Comparison of ENCODE assay signal across 8 cellular contexts in genomic region chr2:28407131-28407975, GRCh38. TPM values are rescaled to one million over a fixed set of nuclear protein-coding genes. Genes with fewer than 3 reads are reported as not detected.
DNase-seq lines count a peak whose midpoint lies in the region; ATAC-seq, FAIRE-seq and TF ChIP-seq lines count a peak whose summit lies in the region.

No MANE protein-coding gene starts in this region.

- ATAC-seq in activated CD4-positive, alpha-beta T cell treated with anti-CD3 and anti-CD28 coated beads for 36 hours: no peak
- ATAC-seq in right lobe of liver (peak; percentile 16 to 56 (median 38)), thoracic aorta (ENCODE audit: insufficient number of reproducible peaks, low FRiP score, low read depth) (no peak), GM21737 (IDR thresholded peaks at IDR 0.05; ENCODE audit: unreplicated experiment) (no peak)

- no peak for TF ChIP-seq POLR2A in right lobe of liver (IDR thresholded peaks at IDR 0.05)
- TF ChIP-seq POLR2A in H54 (IDR thresholded peaks at IDR 0.05; ENCODE audit: low read depth, low read length): no peak

- intact Hi-C loops in activated CD4-positive, alpha-beta T cell treated with anti-CD3 and anti-CD28 coated beads for 36 hours (cut with DNase I, micrococcal nuclease): no loop called here
- intact Hi-C loops in MCF 10A (cut with micrococcal nuclease): loop anchor here (2.0 to 5.0 kb wide), 2 partner anchors 45 to 345 kb away; partner anchors contain the start of gene PPP1CB
- intact Hi-C loops in right lobe of liver (cut with DNase I): loop anchor here in 1 of 2 donors (10.0 kb wide), 1 partner anchor 683 kb away; no protein-coding TSS in a partner anchor
- intact Hi-C loops in A673 (cut with micrococcal nuclease; ENCODE audit: unreplicated experiment): no loop called here

- peaks cover 87% of the 10 kb centered on the region for H3K4me1 Mint-ChIP-seq in activated CD4-positive, alpha-beta T cell treated with anti-CD3 and anti-CD28 coated beads for 36 hours
- peaks cover 32% of the 10 kb centered on the region for H3K4me1 Mint-ChIP-seq in MCF 10A (ENCODE audit: insufficient read depth, unreplicated experiment)

- no peak overlapping the region for H3K4me3 ChIP-seq in right lobe of liver
- H3K4me3 ChIP-seq in thoracic aorta: no peak overlapping the region
- H3K4me3 ChIP-seq in A673 (ENCODE audit: low read depth, low read length, poor library complexity, severe bottlenecking): no peak overlapping the region

- CTCF ChIA-PET in activated CD4-positive, alpha-beta T cell treated with anti-CD3 and anti-CD28 coated beads for 36 hours (lab: Charles Lee): interaction anchor here (0.5 to 2.1 kb wide), 6 partner anchors 14 to 854 kb away, joined by 3 to 6 read pairs (median 3); partner anchors contain the start of gene FOSL2
- CTCF ChIA-PET in MCF 10A (lab: Yijun Ruan, JAX) (interaction anchor here (0.9 to 1.0 kb wide), 3 partner anchors 45 to 724 kb away, joined by 3 to 5 read pairs (median 5); no protein-coding TSS in a partner anchor), A673 (lab: Charles Lee) (no interaction called here)

- no peak for DNase-seq in activated CD4-positive, alpha-beta T cell treated with anti-CD3 and anti-CD28 coated beads for 36 hours
- no peak for DNase-seq in activated CD4-positive, alpha-beta T cell treated with anti-CD3 and anti-CD28 coated beads, Interleukin-2, amount 50 U/mL, for 48 hours
- no peak for DNase-seq in MCF 10A (ENCODE audit: unreplicated experiment)
- peak in 1 of 3 donors; percentile 42 for DNase-seq in right lobe of liver
- no peak for DNase-seq in thoracic aorta (ENCODE audit: low spot score)
- DNase-seq in H54 (ENCODE audit: insufficient read length, low spot score): no peak
- no peak for DNase-seq in A673 (ENCODE audit: low spot score)

- FAIRE-seq in H54 (lab: Jason Lieb, UNC): no peak

- BruUV-seq in MCF 10A (replicated peaks; lab: Mats Ljungman, UMichigan): no TSS peak
- no TSS peak for BruUV-seq in A673 (replicated peaks; lab: Mats Ljungman, UMichigan)

- no peaks in the 10 kb centered on the region for H3K27me3 Mint-ChIP-seq in activated CD4-positive, alpha-beta T cell treated with anti-CD3 and anti-CD28 coated beads for 36 hours
- no peaks in the 10 kb centered on the region for H3K27me3 Mint-ChIP-seq in MCF 10A (ENCODE audit: insufficient read depth, unreplicated experiment)

- 55% methylated on average over 3 of the region's 8 CpGs for WGBS in right lobe of liver (ENCODE audit: insufficient coverage, low coverage, low lambda C conversion rate, missing lambda C conversion rate)

- H3K4me3 Mint-ChIP-seq in activated CD4-positive, alpha-beta T cell treated with anti-CD3 and anti-CD28 coated beads for 36 hours: peak overlapping the region; percentile 23
- no peak overlapping the region for H3K4me3 Mint-ChIP-seq in MCF 10A (ENCODE audit: unreplicated experiment)

- POLR2A ChIA-PET in activated CD4-positive, alpha-beta T cell treated with anti-CD3 and anti-CD28 coated beads for 36 hours (lab: Charles Lee): interaction anchor here (0.6 to 0.8 kb wide), 4 partner anchors 15 to 1739 kb away, joined by 3 to 8 read pairs (median 3); partner anchors contain the start of gene FOSL2
- POLR2A ChIA-PET in MCF 10A (lab: Yijun Ruan, JAX) (interaction anchor here (0.6 to 5.5 kb wide), 16 partner anchors 10 to 1856 kb away, joined by 3 to 53 read pairs (median 4); partner anchors contain the start of gene FOSL2), A673 (lab: Charles Lee; ENCODE audit: low non-redundant PET) (no interaction called here)

- no peaks in the 10 kb centered on the region for H3K27me3 ChIP-seq in right lobe of liver
- H3K27me3 ChIP-seq in thoracic aorta (replicated peaks; ENCODE audit: insufficient read depth): no peaks in the 10 kb centered on the region
- H3K27me3 ChIP-seq in A673 (replicated peaks; ENCODE audit: insufficient read depth, low read depth, low read length, poor library complexity): no peaks in the 10 kb centered on the region

- H3K9me3 Mint-ChIP-seq in activated CD4-positive, alpha-beta T cell treated with anti-CD3 and anti-CD28 coated beads for 36 hours (ENCODE audit: low read depth): no peaks in the 10 kb centered on the region
- no peaks in the 10 kb centered on the region for H3K9me3 Mint-ChIP-seq in MCF 10A (ENCODE audit: unreplicated experiment)

- H3K27ac Mint-ChIP-seq in activated CD4-positive, alpha-beta T cell treated with anti-CD3 and anti-CD28 coated beads for 36 hours: peak overlapping the region; percentile 86
- H3K27ac Mint-ChIP-seq in MCF 10A (ENCODE audit: low read depth, unreplicated experiment): peak overlapping the region; percentile 85

- H3K36me3 ChIP-seq in right lobe of liver (peaks cover 34 to 62% (median 49%) of the 10 kb centered on the region in 4 donors), thoracic aorta (peaks cover 86% of the 10 kb centered on the region), A673 (ENCODE audit: insufficient read depth, low read length, poor library complexity, severe bottlenecking) (no peaks in the 10 kb centered on the region)

- H3K27ac ChIP-seq in right lobe of liver (peak overlapping the region; percentile 21 to 55 (median 30)), thoracic aorta (peak overlapping the region; percentile 36 to 66), A673 (ENCODE audit: low read depth, low read length, poor library complexity, severe bottlenecking) (no peak overlapping the region)

- no peaks in the 10 kb centered on the region for H3K9me3 ChIP-seq in right lobe of liver
- H3K9me3 ChIP-seq in thoracic aorta: no peaks in the 10 kb centered on the region
- no peaks in the 10 kb centered on the region for H3K9me3 ChIP-seq in A673 (ENCODE audit: low read depth, low read length, poor library complexity, severe bottlenecking)

- H3K4me1 ChIP-seq in right lobe of liver (peaks cover 0 to 31% (median 12%) of the 10 kb centered on the region in 4 donors), thoracic aorta (ENCODE audit: control insufficient read depth in 1 of 2, low read depth in 2 of 2) (peaks cover 39 to 78% of the 10 kb centered on the region in 2 donors), A673 (ENCODE audit: insufficient read depth, low read length, poor library complexity, severe bottlenecking) (no peaks in the 10 kb centered on the region)

- peaks cover 89% of the 10 kb centered on the region for H3K36me3 Mint-ChIP-seq in activated CD4-positive, alpha-beta T cell treated with anti-CD3 and anti-CD28 coated beads for 36 hours (ENCODE audit: low read depth)
- no peaks in the 10 kb centered on the region for H3K36me3 Mint-ChIP-seq in MCF 10A (ENCODE audit: insufficient read depth, unreplicated experiment)

- no peak for TF ChIP-seq CTCF in MCF 10A (IDR thresholded peaks at IDR 0.05; ENCODE audit: unreplicated experiment)
- no peak for TF ChIP-seq CTCF in right lobe of liver (IDR thresholded peaks at IDR 0.05)
- no peak for TF ChIP-seq CTCF in thoracic aorta (IDR thresholded peaks at IDR 0.05)
- no peak for TF ChIP-seq CTCF in A673 (conservative IDR thresholded peaks at IDR 0.05; ENCODE audit: low read depth, low read length)

RNA-seq across cellular contexts. Expression of gene FOSL2, which starts 14.7 kb away (rescaled TPM):
- 100 to 1,000 TPM; 135 to 225 TPM for total RNA-seq in activated CD4-positive, alpha-beta T cell treated with anti-CD3 and anti-CD28 coated beads for 36 hours
- total RNA-seq in MCF 10A (2022): 122 and 141 TPM in 2 replicates
- 10 to 100 TPM in 4 of 6 experiments, 1 to 10 TPM in 2; 8.1 to 70.7 (median 14.9) TPM for total RNA-seq in right lobe of liver
- 100 to 1,000 TPM; 188 to 311 TPM for total RNA-seq in thoracic aorta
- total RNA-seq in A673 (2021): 5.3 and 12.2 TPM in 2 replicates

Comparison
In these comparisons a context has a peak if more than half of its experiments do, and no peak if none do; other contexts are left out.
1. ATAC-seq: peak in right lobe of liver (4 of 4); none in activated CD4-positive, alpha-beta T cell treated with anti-CD3 and anti-CD28 coated beads for 36 hours (single experiment), thoracic aorta (single experiment) and GM21737 (single experiment).